ENCODE assay signal across 9 cellular contexts in genomic region chr1:229578168-229579100, GRCh38. TPM values are rescaled to one million over a fixed set of nuclear protein-coding genes. Genes with fewer than 3 reads are reported as not detected.
DNase-seq lines count a peak whose midpoint lies in the region; ATAC-seq and TF ChIP-seq lines count a peak whose summit lies in the region.
"Had no signal": no experiment of that assay in that cellular context is flagged by ENCODE, and none has a peak within 500 bp of the region (broad histone marks: within the 10 kb centered on the region; RNA-seq: fewer than 3 reads in every experiment).

No MANE protein-coding gene starts in this region.

- H3F3A ChIP-seq in GM23338 (replicated peaks; ENCODE audit: low read depth) (no peaks in the 10 kb centered on the region), PC-3 (ENCODE audit: low read length, unreplicated experiment) (no peaks in the 10 kb centered on the region)

- H2AFZ ChIP-seq in GM23338 (peak overlapping the region; percentile 97), PC-3 (ENCODE audit: low read length) (peak overlapping the region; percentile 81)

- H3K79me2 ChIP-seq in GM23338 (replicated peaks; ENCODE audit: insufficient read depth) (no peaks in the 10 kb centered on the region), PC-3 (ENCODE audit: low read length) (no peaks in the 10 kb centered on the region)

- H3K36me3 Mint-ChIP-seq in CD8-positive, alpha-beta T cell = no peaks in the 10 kb centered on the region
- H3K36me3 Mint-ChIP-seq in GM23338 (ENCODE audit: low read depth) = no peaks in the 10 kb centered on the region

- no peak overlapping the region for H3K4me3 ChIP-seq in CD8-positive, alpha-beta T cell (ENCODE audit: low read depth, low read length)
- H3K4me3 ChIP-seq in GM23338 (no peak overlapping the region), PC-3 (ENCODE audit: low read length) (peak overlapping the region; percentile 40), mucosa of rectum (ENCODE audit: low read length in 2 of 2) (peak overlapping the region in 1 of 2 donors; percentile 55), BE2C (ENCODE audit: low read depth, low read length) (no peak overlapping the region; the same call in 1 of the 2 replicates)

- H3K4me3 Mint-ChIP-seq in CD8-positive, alpha-beta T cell = no peak overlapping the region
- no peak overlapping the region for H3K4me3 Mint-ChIP-seq in GM23338

- H3K4me1 Mint-ChIP-seq in CD8-positive, alpha-beta T cell (ENCODE audit: low read depth) = no peaks in the 10 kb centered on the region
- H3K4me1 Mint-ChIP-seq in GM23338 = peaks cover 9% of the 10 kb centered on the region

- DNase-seq in CD8-positive, alpha-beta T cell = no peak
- DNase-seq in GM23338 (ENCODE audit: low spot score) (no peak), PC-3 (no peak), BE2C (no peak), germinal center (ENCODE audit: low spot score) (no peak), occipital lobe (lab: John Stamatoyannopoulos, UW) (no peak)
- no peak for DNase-seq in stimulated activated CD8-positive, alpha-beta memory T cell treated with anti-CD3 and anti-CD28 coated beads, Interleukin-4, amount 100 ng/mL, for 48 hours
- DNase-seq: DMS53 had no signal

- H3K36me3 ChIP-seq in CD8-positive, alpha-beta T cell (ENCODE audit: insufficient read depth, low read length) = no peaks in the 10 kb centered on the region
- H3K36me3 ChIP-seq in GM23338 (ENCODE audit: insufficient read depth) (no peaks in the 10 kb centered on the region), PC-3 (ENCODE audit: low read depth, low read length) (no peaks in the 10 kb centered on the region), mucosa of rectum (ENCODE audit: control insufficient read depth in 2 of 2, insufficient read depth in 2 of 2, low read length in 2 of 2) (no peaks in the 10 kb centered on the region), BE2C (no peaks in the 10 kb centered on the region)

- POLR2A ChIA-PET in CD8-positive, alpha-beta T cell (lab: Charles Lee) = no interaction called here
- POLR2A ChIA-PET in PC-3 (lab: Charles Lee; ENCODE audit: unreplicated experiment) = interaction anchor here (0.5 to 0.7 kb wide), 2 partner anchors 9 to 12 kb away, joined by 4 to 5 read pairs; no protein-coding TSS in a partner anchor

- H3K27ac ChIP-seq in CD8-positive, alpha-beta T cell (ENCODE audit: low read depth, low read length) = no peak overlapping the region
- H3K27ac ChIP-seq in GM23338 (ENCODE audit: low read depth) (no peak overlapping the region), PC-3 (ENCODE audit: low read length) (no peak overlapping the region), mucosa of rectum (ENCODE audit: low read depth in 2 of 2, low read length in 2 of 2) (peak overlapping the region; percentile 35 to 49)

- H3K9me3 Mint-ChIP-seq in CD8-positive, alpha-beta T cell = no peaks in the 10 kb centered on the region
- H3K9me3 Mint-ChIP-seq in GM23338 = no peaks in the 10 kb centered on the region; the same call in 2 of the 3 replicates

- H4K20me1 ChIP-seq in GM23338 (replicated peaks; ENCODE audit: insufficient read depth) (no peaks in the 10 kb centered on the region), PC-3 (ENCODE audit: low read length) (no peaks in the 10 kb centered on the region)

- peaks cover 9% of the 10 kb centered on the region for H3K27me3 Mint-ChIP-seq in CD8-positive, alpha-beta T cell (ENCODE audit: low read depth)
- H3K27me3 Mint-ChIP-seq in GM23338 (ENCODE audit: insufficient read depth, low read depth, poor library complexity) = peaks cover 3% of the 10 kb centered on the region

- no peak overlapping the region for H3K9ac ChIP-seq in PC-3 (ENCODE audit: low read length)
- H3K9ac ChIP-seq in mucosa of rectum (ENCODE audit: low read depth in 1 of 2, low read length in 2 of 2) = no peak overlapping the region

- no peaks in the 10 kb centered on the region for H3K27me3 ChIP-seq in CD8-positive, alpha-beta T cell (ENCODE audit: insufficient read depth, low read length)
- H3K27me3 ChIP-seq in GM23338 (ENCODE audit: insufficient read depth) (no peaks in the 10 kb centered on the region), PC-3 (ENCODE audit: low read length) (no peaks in the 10 kb centered on the region), mucosa of rectum (ENCODE audit: control insufficient read depth in 2 of 2, insufficient read depth in 2 of 2, low read length in 2 of 2) (no peaks in the 10 kb centered on the region), BE2C (no peaks in the 10 kb centered on the region)

- H3K9me3 ChIP-seq in CD8-positive, alpha-beta T cell (ENCODE audit: low read length) = no peaks in the 10 kb centered on the region
- H3K9me3 ChIP-seq in PC-3 (ENCODE audit: low read length) = no peaks in the 10 kb centered on the region
- H3K9me3 ChIP-seq in mucosa of rectum (ENCODE audit: control insufficient read depth in 2 of 2, low read length in 2 of 2) = no peaks in the 10 kb centered on the region
- H3K9me3 ChIP-seq in BE2C = no peaks in the 10 kb centered on the region

- CTCF ChIA-PET in CD8-positive, alpha-beta T cell (lab: Charles Lee) = interaction anchor here (0.9 kb wide), 1 partner anchor 20 kb away, joined by 3 read pairs; the partner anchor contains the start of gene ABCB10
- CTCF ChIA-PET in PC-3 (lab: Charles Lee) = interaction anchor here (1.0 to 1.3 kb wide), 2 partner anchors 17 to 19 kb away, joined by 3 to 18 read pairs; partner anchors contain the start of gene ABCB10

- ATAC-seq in CD8-positive, alpha-beta T cell = no peak
- ATAC-seq in GM23338 = peak; percentile 24
- peak; percentile 39 for ATAC-seq in PC-3

- H3K4me2 ChIP-seq in GM23338 (no peak overlapping the region), PC-3 (ENCODE audit: low read length) (peak overlapping the region; percentile 78)

- H3K27ac Mint-ChIP-seq in CD8-positive, alpha-beta T cell = no peak overlapping the region
- H3K27ac Mint-ChIP-seq in GM23338 = no peak overlapping the region

- BruUV-seq in PC-3 (replicated peaks; lab: Mats Ljungman, UMichigan) = no TSS peak

- no peaks in the 10 kb centered on the region for H3K4me1 ChIP-seq in CD8-positive, alpha-beta T cell (ENCODE audit: insufficient read depth, low read length)
- H3K4me1 ChIP-seq in GM23338 (ENCODE audit: insufficient read depth) (no peaks in the 10 kb centered on the region), PC-3 (ENCODE audit: insufficient read depth, low read length) (peaks cover 12% of the 10 kb centered on the region; the same call in 1 of the 2 replicates), mucosa of rectum (ENCODE audit: control insufficient read depth in 2 of 2, insufficient read depth in 2 of 2, low read length in 2 of 2) (peaks cover 4 to 10% of the 10 kb centered on the region in 2 donors), BE2C (peaks cover 15% of the 10 kb centered on the region)

- H3K9me2 ChIP-seq in GM23338 (ENCODE audit: insufficient read depth) (no peaks in the 10 kb centered on the region), PC-3 (replicated peaks; ENCODE audit: low read length) (no peaks in the 10 kb centered on the region)

- intact Hi-C loops in CD8-positive, alpha-beta T cell (cut with DNase I, micrococcal nuclease) = no loop called here
- intact Hi-C loops in PC-3 (cut with micrococcal nuclease) = no loop called here

- peak; percentile 18 for TF ChIP-seq CTCF in CD8-positive, alpha-beta T cell (IDR thresholded peaks at IDR 0.05)
- TF ChIP-seq CTCF in GM23338 (conservative IDR thresholded peaks at IDR 0.05; ENCODE audit: low read depth in 2 of 2) = no peak
- 0 out of 2 replicates have a peak, but pooled peaks have one; percentile 22 for TF ChIP-seq CTCF in PC-3 (conservative IDR thresholded peaks at IDR 0.05; ENCODE audit: low read depth, low read length)
- no peak for TF ChIP-seq CTCF in BE2C (IDR thresholded peaks at IDR 0.05; ENCODE audit: low read depth, low read length)

TF ChIP-seq in GM23338, 12 proteins besides CTCF, POLR2A, EP300 and RAD21 (continues in another document):
- TF ChIP-seq STAT1 (IDR thresholded peaks at IDR 0.05; ENCODE audit: unreplicated experiment) (no peak), ZNF114 (CRISPR knock-in tag; IDR thresholded peaks at IDR 0.05) (no peak), NANOG (IDR thresholded peaks at IDR 0.05; ENCODE audit: borderline replicate concordance) (no peak)

RNA-seq across cellular contexts. Expression of gene ABCB10, which starts 19.9 kb away (rescaled TPM):
- 1 to 10 TPM; 6.1 to 7.6 TPM for total RNA-seq in CD8-positive, alpha-beta T cell
- total RNA-seq in GM23338 (2014; rRNA removed; shearing (Covaris generic)) = 9.7 and 13.3 TPM in 2 replicates
- 3.7 and 4.7 TPM in 2 replicates for polyA plus RNA-seq in GM23338 (2016; fragmentation: Nextera tagmentation; extraction: Ambion mirVana)
- total RNA-seq in PC-3 (2014; rRNA removed) (27.4 and 30.4 TPM in 2 replicates), occipital lobe (17.3 TPM)
- 5.7 TPM for polyA plus RNA-seq in BE2C (2012; ENCODE audit: insufficient read depth, insufficient read length, low read depth)

RNA-seq across cellular contexts. Expression of gene TAF5L, which starts 47.5 kb away (rescaled TPM):
- 10 to 100 TPM; 25.4 to 28.0 TPM for total RNA-seq in CD8-positive, alpha-beta T cell
- 12.9 and 17.6 TPM in 2 replicates for total RNA-seq in GM23338 (2014; rRNA removed; shearing (Covaris generic))
- polyA plus RNA-seq in GM23338 (2016; fragmentation: Nextera tagmentation; extraction: Ambion mirVana) = 4.5 and 5.6 TPM in 2 replicates
- total RNA-seq in PC-3 (2014; rRNA removed) (24.2 and 28.3 TPM in 2 replicates), occipital lobe (28.2 TPM)
- polyA plus RNA-seq in BE2C (2012; ENCODE audit: insufficient read depth, insufficient read length, low read depth) = 53.5 TPM

RNA-seq across cellular contexts. Expression of gene URB2, which starts 47.6 kb away (rescaled TPM):
- total RNA-seq in CD8-positive, alpha-beta T cell = 1 to 10 TPM; 8.5 to 8.6 TPM
- total RNA-seq in GM23338 (2014; rRNA removed; shearing (Covaris generic)) = 42.6 and 44.3 TPM in 2 replicates
- polyA plus RNA-seq in GM23338 (2016; fragmentation: Nextera tagmentation; extraction: Ambion mirVana) = 7.6 and 7.9 TPM in 2 replicates
- 24.0 and 26.2 TPM in 2 replicates for total RNA-seq in PC-3 (2014; rRNA removed)
- polyA plus RNA-seq in BE2C (2012; ENCODE audit: insufficient read depth, insufficient read length, low read depth) = 25.3 TPM
- 13.1 TPM for total RNA-seq in occipital lobe

Comparison
In these comparisons a context has a peak if more than half of its experiments do, and no peak if none do; other contexts are left out.
1. H3K27ac ChIP-seq: peak in mucosa of rectum (2 of 2); none in CD8-positive, alpha-beta T cell (single experiment), GM23338 (single experiment) and PC-3 (single experiment).
2. CTCF ChIP-seq: peak in CD8-positive, alpha-beta T cell (single experiment) and PC-3 (single experiment); none in GM23338 (0 of 2) and BE2C (single experiment).